In the genomic region with DNA sequence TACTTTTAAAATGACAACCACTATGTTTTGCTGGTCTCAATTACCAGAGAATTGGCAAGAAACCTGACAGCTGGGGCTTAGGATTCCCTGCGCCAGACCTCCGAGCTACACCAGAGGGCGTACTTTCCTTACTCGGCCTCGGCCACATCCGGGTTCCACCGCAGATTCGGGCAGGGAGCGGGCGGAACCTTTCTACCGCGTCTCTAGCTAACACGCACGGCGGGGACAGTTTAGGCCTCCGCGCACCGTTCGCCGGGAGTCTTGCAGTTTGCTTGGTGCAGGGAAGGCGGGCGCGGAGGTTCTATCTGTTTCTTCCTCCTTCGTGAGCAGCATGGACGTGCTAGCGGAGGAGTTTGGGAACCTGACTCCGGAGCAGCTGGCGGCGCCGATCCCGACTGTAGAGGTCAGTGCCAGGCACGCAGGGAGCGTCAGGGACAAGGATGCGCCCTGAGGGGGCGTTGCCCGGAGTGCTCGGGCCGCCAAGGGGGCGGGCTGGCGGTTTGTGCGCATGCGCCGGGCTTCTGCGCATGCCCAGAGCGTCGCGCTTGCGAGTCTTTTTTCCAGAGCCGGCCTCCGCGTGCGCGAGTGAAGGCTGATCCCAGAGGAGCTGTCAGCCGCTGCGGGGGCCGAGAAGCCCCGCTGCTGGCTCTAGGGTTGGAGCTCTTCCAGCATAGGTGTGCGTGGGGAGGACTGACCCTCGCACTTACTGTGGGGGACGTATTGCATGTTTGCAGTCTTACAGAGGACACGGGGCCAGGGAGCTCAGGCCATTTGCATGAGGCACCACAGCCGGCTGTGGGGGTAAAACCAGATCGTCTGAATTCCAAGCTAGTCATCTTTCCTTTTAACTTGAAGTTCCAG, we compare ENCODE assay signal across 1 cellular context.
TF ChIP-seq lines count a peak whose summit lies in the region.

Gene POLR3B (plus strand): TSS at position 200 of the 861 bp plus-strand sequence. CDS start 132 bp downstream, at position 332.

TF ChIP-seq in HepG2, 621 proteins besides CTCF, POLR2A, EP300 and RAD21 (continued from another document and continues in another):
- TF ChIP-seq, protein P1, sequence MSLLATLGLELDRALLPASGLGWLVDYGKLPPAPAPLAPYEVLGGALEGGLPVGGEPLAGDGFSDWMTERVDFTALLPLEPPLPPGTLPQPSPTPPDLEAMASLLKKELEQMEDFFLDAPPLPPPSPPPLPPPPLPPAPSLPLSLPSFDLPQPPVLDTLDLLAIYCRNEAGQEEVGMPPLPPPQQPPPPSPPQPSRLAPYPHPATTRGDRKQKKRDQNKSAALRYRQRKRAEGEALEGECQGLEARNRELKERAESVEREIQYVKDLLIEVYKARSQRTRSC (CRISPR knock-in tag; IDR thresholded peaks at IDR 0.05; ENCODE audit: low read depth): no peak
- TF ChIP-seq, protein P2, sequence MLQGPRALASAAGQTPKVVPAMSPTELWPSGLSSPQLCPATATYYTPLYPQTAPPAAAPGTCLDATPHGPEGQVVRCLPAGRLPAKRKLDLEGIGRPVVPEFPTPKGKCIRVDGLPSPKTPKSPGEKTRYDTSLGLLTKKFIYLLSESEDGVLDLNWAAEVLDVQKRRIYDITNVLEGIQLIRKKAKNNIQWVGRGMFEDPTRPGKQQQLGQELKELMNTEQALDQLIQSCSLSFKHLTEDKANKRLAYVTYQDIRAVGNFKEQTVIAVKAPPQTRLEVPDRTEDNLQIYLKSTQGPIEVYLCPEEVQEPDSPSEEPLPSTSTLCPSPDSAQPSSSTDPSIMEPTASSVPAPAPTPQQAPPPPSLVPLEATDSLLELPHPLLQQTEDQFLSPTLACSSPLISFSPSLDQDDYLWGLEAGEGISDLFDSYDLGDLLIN (CRISPR knock-in tag; IDR thresholded peaks at IDR 0.05; ENCODE audit: borderline replicate concordance): peak; percentile 47; the same call in 1 of the 2 replicates
- TF ChIP-seq ATF4 (CRISPR knock-in tag; IDR thresholded peaks at IDR 0.05) (peak in 1 of 2 experiments; percentile 40; a peak in 1 of 4 replicates), ZNF33B (CRISPR knock-in tag; IDR thresholded peaks at IDR 0.05) (no peak), HMGXB3 (CRISPR knock-in tag; IDR thresholded peaks at IDR 0.05; ENCODE audit: borderline replicate concordance) (no peak), SP1 (IDR thresholded peaks at IDR 0.05) (no peak), SP1 (CRISPR knock-in tag; IDR thresholded peaks at IDR 0.05) (peak; percentile 86; the same call in 1 of the 2 replicates), HOXA7 (CRISPR knock-in tag; IDR thresholded peaks at IDR 0.05) (no peak), ZMAT3 (CRISPR knock-in tag; conservative IDR thresholded peaks at IDR 0.05) (peak; percentile 91), ZNF256 (CRISPR knock-in tag; conservative IDR thresholded peaks at IDR 0.05) (no peak), ZNF282 (IDR thresholded peaks at IDR 0.05; ENCODE audit: partially characterized antibody) (no peak), NFRKB (IDR thresholded peaks at IDR 0.05) (no peak), NFAT5 (CRISPR knock-in tag; IDR thresholded peaks at IDR 0.05) (peak; percentile 86; the same call in 1 of the 2 replicates), TFDP1 (CRISPR knock-in tag; IDR thresholded peaks at IDR 0.05; ENCODE audit: borderline replicate concordance) (peak; percentile 85), ZSCAN12 (CRISPR knock-in tag; IDR thresholded peaks at IDR 0.05) (peak; percentile 46; the same call in 1 of the 2 replicates), ZNF556 (CRISPR knock-in tag; IDR thresholded peaks at IDR 0.05; ENCODE audit: borderline replicate concordance) (peak; percentile 95; the same call in 1 of the 2 replicates), MYNN (CRISPR knock-in tag; IDR thresholded peaks at IDR 0.05; ENCODE audit: low read depth) (no peak), ZNF639 (CRISPR knock-in tag; conservative IDR thresholded peaks at IDR 0.05) (peak; percentile 77; the same call in 1 of the 2 replicates), YEATS2 (CRISPR knock-in tag; IDR thresholded peaks at IDR 0.05; ENCODE audit: borderline replicate concordance) (peak; percentile 99), ZNF468 (CRISPR knock-in tag; IDR thresholded peaks at IDR 0.05) (no peak), FIP1L1 (IDR thresholded peaks at IDR 0.05; ENCODE audit: borderline replicate concordance, insufficient read depth, low read depth, low read length) (peak; percentile 70; the same call in 1 of the 2 replicates), ZNF383 (CRISPR knock-in tag; IDR thresholded peaks at IDR 0.05; ENCODE audit: borderline replicate concordance) (peak; percentile 95)
- TF ChIP-seq, protein P3, sequence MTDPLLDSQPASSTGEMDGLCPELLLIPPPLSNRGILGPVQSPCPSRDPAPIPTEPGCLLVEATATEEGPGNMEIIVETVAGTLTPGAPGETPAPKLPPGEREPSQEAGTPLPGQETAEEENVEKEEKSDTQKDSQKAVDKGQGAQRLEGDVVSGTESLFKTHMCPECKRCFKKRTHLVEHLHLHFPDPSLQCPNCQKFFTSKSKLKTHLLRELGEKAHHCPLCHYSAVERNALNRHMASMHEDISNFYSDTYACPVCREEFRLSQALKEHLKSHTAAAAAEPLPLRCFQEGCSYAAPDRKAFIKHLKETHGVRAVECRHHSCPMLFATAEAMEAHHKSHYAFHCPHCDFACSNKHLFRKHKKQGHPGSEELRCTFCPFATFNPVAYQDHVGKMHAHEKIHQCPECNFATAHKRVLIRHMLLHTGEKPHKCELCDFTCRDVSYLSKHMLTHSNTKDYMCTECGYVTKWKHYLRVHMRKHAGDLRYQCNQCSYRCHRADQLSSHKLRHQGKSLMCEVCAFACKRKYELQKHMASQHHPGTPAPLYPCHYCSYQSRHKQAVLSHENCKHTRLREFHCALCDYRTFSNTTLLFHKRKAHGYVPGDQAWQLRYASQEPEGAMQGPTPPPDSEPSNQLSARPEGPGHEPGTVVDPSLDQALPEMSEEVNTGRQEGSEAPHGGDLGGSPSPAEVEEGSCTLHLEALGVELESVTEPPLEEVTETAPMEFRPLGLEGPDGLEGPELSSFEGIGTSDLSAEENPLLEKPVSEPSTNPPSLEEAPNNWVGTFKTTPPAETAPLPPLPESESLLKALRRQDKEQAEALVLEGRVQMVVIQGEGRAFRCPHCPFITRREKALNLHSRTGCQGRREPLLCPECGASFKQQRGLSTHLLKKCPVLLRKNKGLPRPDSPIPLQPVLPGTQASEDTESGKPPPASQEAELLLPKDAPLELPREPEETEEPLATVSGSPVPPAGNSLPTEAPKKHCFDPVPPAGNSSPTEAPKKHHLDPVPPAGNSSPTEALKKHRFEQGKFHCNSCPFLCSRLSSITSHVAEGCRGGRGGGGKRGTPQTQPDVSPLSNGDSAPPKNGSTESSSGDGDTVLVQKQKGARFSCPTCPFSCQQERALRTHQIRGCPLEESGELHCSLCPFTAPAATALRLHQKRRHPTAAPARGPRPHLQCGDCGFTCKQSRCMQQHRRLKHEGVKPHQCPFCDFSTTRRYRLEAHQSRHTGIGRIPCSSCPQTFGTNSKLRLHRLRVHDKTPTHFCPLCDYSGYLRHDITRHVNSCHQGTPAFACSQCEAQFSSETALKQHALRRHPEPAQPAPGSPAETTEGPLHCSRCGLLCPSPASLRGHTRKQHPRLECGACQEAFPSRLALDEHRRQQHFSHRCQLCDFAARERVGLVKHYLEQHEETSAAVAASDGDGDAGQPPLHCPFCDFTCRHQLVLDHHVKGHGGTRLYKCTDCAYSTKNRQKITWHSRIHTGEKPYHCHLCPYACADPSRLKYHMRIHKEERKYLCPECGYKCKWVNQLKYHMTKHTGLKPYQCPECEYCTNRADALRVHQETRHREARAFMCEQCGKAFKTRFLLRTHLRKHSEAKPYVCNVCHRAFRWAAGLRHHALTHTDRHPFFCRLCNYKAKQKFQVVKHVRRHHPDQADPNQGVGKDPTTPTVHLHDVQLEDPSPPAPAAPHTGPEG (CRISPR knock-in tag; IDR thresholded peaks at IDR 0.05): peak; percentile 80; the same call in 1 of the 2 replicates
- TF ChIP-seq, protein P4, sequence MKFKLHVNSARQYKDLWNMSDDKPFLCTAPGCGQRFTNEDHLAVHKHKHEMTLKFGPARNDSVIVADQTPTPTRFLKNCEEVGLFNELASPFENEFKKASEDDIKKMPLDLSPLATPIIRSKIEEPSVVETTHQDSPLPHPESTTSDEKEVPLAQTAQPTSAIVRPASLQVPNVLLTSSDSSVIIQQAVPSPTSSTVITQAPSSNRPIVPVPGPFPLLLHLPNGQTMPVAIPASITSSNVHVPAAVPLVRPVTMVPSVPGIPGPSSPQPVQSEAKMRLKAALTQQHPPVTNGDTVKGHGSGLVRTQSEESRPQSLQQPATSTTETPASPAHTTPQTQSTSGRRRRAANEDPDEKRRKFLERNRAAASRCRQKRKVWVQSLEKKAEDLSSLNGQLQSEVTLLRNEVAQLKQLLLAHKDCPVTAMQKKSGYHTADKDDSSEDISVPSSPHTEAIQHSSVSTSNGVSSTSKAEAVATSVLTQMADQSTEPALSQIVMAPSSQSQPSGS (CRISPR knock-in tag; IDR thresholded peaks at IDR 0.05): peak; percentile 86
